ENCODE assay signal across 1 cellular context in genomic region chr7:150378115-150378852, GRCh38.
TF ChIP-seq lines count a peak whose summit lies in the region.

No MANE protein-coding gene starts in this region.

TF ChIP-seq in K562, 482 proteins besides CTCF, POLR2A, EP300 and RAD21 (continued from another document and continues in another):
- TF ChIP-seq ZNF764 (CRISPR knock-in tag; IDR thresholded peaks at IDR 0.05; ENCODE audit: low read depth) (peak; percentile 33; the same call in 1 of the 2 replicates), CUX1 (CRISPR knock-in tag; IDR thresholded peaks at IDR 0.05) (no peak), CEBPG (CRISPR knock-in tag; IDR thresholded peaks at IDR 0.05) (0 out of 2 replicates have a peak, but pooled peaks have one; percentile 8), CEBPG (tag; conservative IDR thresholded peaks at IDR 0.05 in 1 of 2, IDR thresholded peaks at IDR 0.05 in 1 of 2) (no peak), MYC (IDR thresholded peaks at IDR 0.05; ENCODE audit: low read depth, low read length) (no peak), MYC (CRISPR knock-in tag; IDR thresholded peaks at IDR 0.05; ENCODE audit: borderline replicate concordance, low read depth) (peak; percentile 92; the same call in 1 of the 2 replicates), ZBTB8A (IDR thresholded peaks at IDR 0.05; ENCODE audit: partially characterized antibody) (no peak), SMC3 (conservative IDR thresholded peaks at IDR 0.05; ENCODE audit: insufficient read depth, low read depth, low read length) (0 out of 2 replicates have a peak, but pooled peaks have one; percentile 4), NR2F6 (CRISPR knock-in tag; IDR thresholded peaks at IDR 0.05) (no peak), ZBTB7A (IDR thresholded peaks at IDR 0.05; ENCODE audit: borderline replicate concordance, control insufficient read depth, low read depth, low read length) (peak; percentile 45; the same call in 1 of the 2 replicates), LARP7 (IDR thresholded peaks at IDR 0.05) (no peak), TEAD1 (CRISPR knock-in tag; IDR thresholded peaks at IDR 0.05) (peak in 1 of 2 experiments; percentile 70; a peak in 1 of 4 replicates), KDM1A (IDR thresholded peaks at IDR 0.05) (0 out of 4 replicates have a peak, but pooled peaks have one; percentile 26 to 32), SMAD3 (CRISPR knock-in tag; conservative IDR thresholded peaks at IDR 0.05) (0 out of 2 replicates have a peak, but pooled peaks have one; percentile 31), EP400 (IDR thresholded peaks at IDR 0.05) (peak; percentile 37), ETS1 (conservative IDR thresholded peaks at IDR 0.05; ENCODE audit: control insufficient read depth, low read depth, low read length) (0 out of 2 replicates have a peak, but pooled peaks have one; percentile 37), CBFB (CRISPR knock-in tag; IDR thresholded peaks at IDR 0.05) (no peak), ZNF175 (CRISPR knock-in tag; IDR thresholded peaks at IDR 0.05; ENCODE audit: low read depth) (no peak), SRF (CRISPR knock-in tag; IDR thresholded peaks at IDR 0.05) (peak in 1 of 2 experiments; percentile 57; a peak in 1 of 4 replicates), ZBTB49 (CRISPR knock-in tag; IDR thresholded peaks at IDR 0.05; ENCODE audit: borderline replicate concordance) (no peak), NR1H2 (CRISPR knock-in tag; IDR thresholded peaks at IDR 0.05) (no peak), IRF1 (CRISPR knock-in tag; IDR thresholded peaks at IDR 0.05; ENCODE audit: borderline replicate concordance) (0 out of 2 replicates have a peak, but pooled peaks have one; percentile 39), EGR1 (conservative IDR thresholded peaks at IDR 0.05) (peak; percentile 21; the same call in 1 of the 2 replicates), HDAC8 (tag; IDR thresholded peaks at IDR 0.05) (0 out of 2 replicates have a peak, but pooled peaks have one; percentile 39), E2F6 (IDR thresholded peaks at IDR 0.05; ENCODE audit: borderline replicate concordance in 1 of 2, extremely low read depth in 1 of 2, insufficient read depth in 1 of 2, insufficient read length in 1 of 2, low read depth in 1 of 2, low read length in 1 of 2, poor library complexity in 1 of 2, severe bottlenecking in 1 of 2) (peak; percentile 23 to 25), ID3 (CRISPR knock-in tag; IDR thresholded peaks at IDR 0.05) (no peak), ID3 (tag; IDR thresholded peaks at IDR 0.05) (0 out of 2 replicates have a peak, but pooled peaks have one; percentile 60), ATF6 (CRISPR knock-in tag; IDR thresholded peaks at IDR 0.05) (0 out of 2 replicates have a peak, but pooled peaks have one; percentile 24), RB1 (IDR thresholded peaks at IDR 0.05; ENCODE audit: low read depth) (0 out of 2 replicates have a peak, but pooled peaks have one; percentile 0), BCLAF1 (IDR thresholded peaks at IDR 0.05; ENCODE audit: borderline replicate concordance in 1 of 2, control insufficient read depth in 1 of 2, low read depth in 2 of 2, low read length in 1 of 2) (no peak), SRSF7 (optimal IDR thresholded peaks at IDR 0.05; ENCODE audit: low read depth, low read length) (no peak)
